Comparison of ENCODE assay signal across 15 cellular contexts in the genomic region with DNA sequence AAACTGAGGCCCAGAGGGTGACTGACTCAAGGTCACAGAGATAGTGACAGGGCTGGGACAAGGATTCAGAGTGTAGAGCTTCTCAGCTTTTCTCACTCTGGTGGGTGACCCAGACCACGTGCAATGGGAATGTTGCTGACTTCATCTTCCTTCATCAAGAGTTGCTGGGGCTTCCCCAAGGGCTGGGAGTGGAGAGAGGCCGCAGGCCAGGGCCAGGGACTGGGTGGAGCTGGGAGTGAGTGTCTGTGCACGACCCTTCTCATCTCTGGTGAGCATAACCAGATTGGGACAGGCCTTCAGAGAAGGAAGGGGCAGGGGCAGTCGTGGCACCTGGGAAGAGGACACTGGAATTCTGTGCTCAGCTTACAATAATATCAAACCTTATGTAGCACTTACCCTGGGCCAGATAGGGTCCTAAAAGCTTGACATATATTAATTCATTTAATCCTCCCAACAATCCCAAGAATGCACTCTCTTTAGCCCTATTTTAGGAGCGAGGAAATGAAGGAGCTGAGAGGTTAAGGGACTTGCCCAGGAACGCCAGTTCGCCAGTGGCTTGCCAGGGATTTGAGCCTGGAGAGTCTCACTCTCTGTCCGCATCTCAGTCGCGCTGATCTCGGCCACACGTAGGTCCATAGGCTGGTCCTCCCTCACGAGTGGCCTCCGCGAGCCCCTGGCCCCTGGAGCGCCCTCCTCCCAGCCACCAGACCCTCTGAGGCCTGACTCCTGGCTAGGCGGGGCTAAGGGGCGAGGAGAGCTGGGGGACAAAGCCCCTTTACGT. TPM values are rescaled to one million over a fixed set of nuclear protein-coding genes. Genes with fewer than 3 reads are reported as not detected.
DNase-seq lines count a peak whose midpoint lies in the region; ATAC-seq, FAIRE-seq and TF ChIP-seq lines count a peak whose summit lies in the region.
"Had no signal": no experiment of that assay in that cellular context is flagged by ENCODE, and none has a peak within 500 bp of the region (broad histone marks: within the 10 kb centered on the region; RNA-seq: fewer than 3 reads in every experiment).

No MANE protein-coding gene starts in this region.

- DNase-seq in K562 (ENCODE audit: extremely low read depth in 1 of 4, low spot score in 3 of 4) (no peak), GM10248 (ENCODE audit: extremely low spot score) (no peak), NCI-H2227 (lab: John Stamatoyannopoulos, UW; ENCODE audit: unreplicated experiment) (no peak)
- DNase-seq in activated naive CD4-positive, alpha-beta T cell treated with Interleukin-2 at 50 U/mL for 16 hours: no peak
- DNase-seq: activated CD4-positive, alpha-beta T cell treated with anti-CD3 and anti-CD28 coated beads, Interleukin-2, amount 50 U/mL, for 4 hours; activated gamma-delta T cell treated with Interleukin-2 at 50 U/mL for 16 hours; CD4-positive, CD25-positive, alpha-beta regulatory T cell; gastrocnemius medialis; NCI-H187 treated with DMSO at 0.1 percent for 48 hours had no signal

- H3K27ac ChIP-seq in K562 (ENCODE audit: extremely low read depth, low read depth, low read length): no peak overlapping the region
- H3K27ac ChIP-seq in parathyroid adenoma: no peak overlapping the region
- H3K27ac ChIP-seq: gastrocnemius medialis, skin epidermis had no signal

- TF ChIP-seq RAD21 in K562 (CRISPR knock-in tag; conservative IDR thresholded peaks at IDR 0.05 in 1 of 2, IDR thresholded peaks at IDR 0.05 in 1 of 2): no peak

- H3K27me3 ChIP-seq in K562 (ENCODE audit: control insufficient read depth in 2 of 2, insufficient read depth in 2 of 2, low read length in 2 of 2) (no peaks in the 10 kb centered on the region), iPS-15b (ENCODE audit: control insufficient read depth, insufficient read depth, low read length) (peaks cover 13% of the 10 kb centered on the region), parathyroid adenoma (ENCODE audit: control insufficient read depth, insufficient read depth, low read length) (no peaks in the 10 kb centered on the region)

- peak overlapping the region in 1 of 2 experiments; percentile 19; a peak in 2 of 4 replicates for H3K9ac ChIP-seq in K562 (ENCODE audit: insufficient read depth in 1 of 2, low read depth in 2 of 2, low read length in 2 of 2)
- H3K9ac ChIP-seq in iPS-15b (ENCODE audit: low read depth, low read length): peak overlapping the region; percentile 9
- H3K9ac ChIP-seq in parathyroid adenoma: no peak overlapping the region

- H3K9me1 ChIP-seq in K562 (ENCODE audit: control insufficient read depth, insufficient read depth, low read length): no peaks in the 10 kb centered on the region

- POLR2A ChIA-PET in K562 (lab: Yijun Ruan, JAX) (interaction anchor here (0.6 to 1.9 kb wide), 4 partner anchors 13 to 870 kb away, joined by 3 to 6 read pairs (median 4); no protein-coding TSS in a partner anchor), GM10248 (lab: Yijun Ruan, JAX) (no interaction called here)

- FAIRE-seq in G401.6 (lab: Jason Lieb, UNC) (peak; percentile 98), K562 (lab: Jason Lieb, UNC) (no peak)

- ATAC-seq in K562 (no peak), GM21381 (IDR thresholded peaks at IDR 0.05; ENCODE audit: unreplicated experiment) (no peak)
- ATAC-seq: gastrocnemius medialis had no signal

- no peaks in the 10 kb centered on the region for H3K36me3 ChIP-seq in K562 (ENCODE audit: control insufficient read depth, insufficient read depth, low read length)
- H3K36me3 ChIP-seq in iPS-15b (ENCODE audit: control insufficient read depth, insufficient read depth, low read length): no peaks in the 10 kb centered on the region
- H3K36me3 ChIP-seq in parathyroid adenoma (ENCODE audit: control insufficient read depth, insufficient read depth, low read length): no peaks in the 10 kb centered on the region
- H3K36me3 ChIP-seq: gastrocnemius medialis, HAP-1 had no signal

- H3K4me1 ChIP-seq in K562 (replicated peaks in 1 of 2; ENCODE audit: control insufficient read depth in 2 of 2, insufficient read depth in 2 of 2, low read length in 2 of 2) (peaks cover 0 to 8% of the 10 kb centered on the region in 2 experiments; a peak in 1 of 5 replicates), iPS-15b (ENCODE audit: control insufficient read depth, insufficient read depth, low read length) (peaks cover 5% of the 10 kb centered on the region), parathyroid adenoma (no peaks in the 10 kb centered on the region)
- H3K4me1 ChIP-seq: gastrocnemius medialis had no signal

- H2AFZ ChIP-seq in K562 (ENCODE audit: low read depth, low read length) (peak overlapping the region; percentile 50), parathyroid adenoma (peak overlapping the region; percentile 63)

- intact Hi-C loops in K562 (cut with micrococcal nuclease): no loop called here

- no peaks in the 10 kb centered on the region for H3K79me2 ChIP-seq in K562 (ENCODE audit: control insufficient read depth, insufficient read depth, low read length)
- H3K79me2 ChIP-seq in parathyroid adenoma: no peaks in the 10 kb centered on the region

- TF ChIP-seq POLR2A in K562 (conservative IDR thresholded peaks at IDR 0.05): no peak

- TF ChIP-seq CTCF in K562 (IDR thresholded peaks at IDR 0.05 in 2 of 3, conservative IDR thresholded peaks at IDR 0.05 in 1 of 3; ENCODE audit: insufficient read depth in 2 of 3, low read depth in 1 of 3, low read length in 3 of 3) (no peak), parathyroid adenoma (IDR thresholded peaks at IDR 0.05) (no peak), GM10248 (IDR thresholded peaks at IDR 0.05; ENCODE audit: control extremely low read depth, extremely low read depth, low read depth, missing control alignments) (no peak)

- no peaks in the 10 kb centered on the region for H4K20me1 ChIP-seq in K562 (replicated peaks; ENCODE audit: control insufficient read depth, insufficient read depth, low read length)

- in situ Hi-C loops in K562 (cut with MboI): no loop called here

- no peak overlapping the region for H3K4me2 ChIP-seq in K562 (ENCODE audit: insufficient read depth, low read length)
- peak overlapping the region; percentile 72 for H3K4me2 ChIP-seq in parathyroid adenoma (ENCODE audit: low read length)

- TF ChIP-seq EP300 in K562 (IDR thresholded peaks at IDR 0.05; ENCODE audit: low read length): no peak

- CTCF ChIA-PET in K562 (lab: Yijun Ruan, JAX; ENCODE audit: low intra/inter-chr PET ratio) (no interaction called here), GM10248 (lab: Yijun Ruan, JAX) (interaction anchor here (1.3 to 3.7 kb wide), 3 partner anchors 16 to 84 kb away, joined by 3 to 18 read pairs (median 4); no protein-coding TSS in a partner anchor)

- BruUV-seq in K562 (replicated peaks; lab: Mats Ljungman, UMichigan): no TSS peak

- 70% methylated on average over 19 of the region's 19 CpGs for WGBS in K562 (ENCODE audit: insufficient coverage, low coverage, missing lambda C conversion rate)

- H3K9me3 ChIP-seq in K562 (replicated peaks; ENCODE audit: control insufficient read depth, insufficient read depth, low read depth, low read length): no peaks in the 10 kb centered on the region
- H3K9me3 ChIP-seq in iPS-15b (ENCODE audit: control insufficient read depth, insufficient read depth, low read length): no peaks in the 10 kb centered on the region
- H3K9me3 ChIP-seq in parathyroid adenoma (ENCODE audit: control insufficient read depth, low read length): no peaks in the 10 kb centered on the region
- H3K9me3 ChIP-seq: gastrocnemius medialis, HAP-1 had no signal

- H3K4me3 ChIP-seq in K562: no peak overlapping the region
- H3K4me3 ChIP-seq in iPS-15b (ENCODE audit: low read depth, low read length): peak overlapping the region; percentile 42
- no peak overlapping the region for H3K4me3 ChIP-seq in parathyroid adenoma (ENCODE audit: low read depth, low read length)
- H3K4me3 ChIP-seq: HAP-1, skin epidermis had no signal

RNA-seq across cellular contexts. Expression of gene KRT18, which starts 15.8 kb away (rescaled TPM):
- 104 and 217 TPM in 2 replicates for total RNA-seq in K562 (2011; cell fraction: chromatin; rRNA removed; ENCODE audit: low replicate concordance)
- total RNA-seq in K562 (2011; cell fraction: nucleolus; rRNA removed): 123 and 155 TPM in 2 replicates
- total RNA-seq in K562 (2011; cell fraction: nucleoplasm; rRNA removed): 141 and 184 TPM in 2 replicates
- 486 and 561 TPM in 2 replicates for total RNA-seq in K562 (2014; rRNA removed)
- total RNA-seq in K562 (2014; rRNA removed; fragmentation: Illumina TruSeq; extraction: Trizol): 206 and 246 TPM in 2 replicates
- total RNA-seq in K562 (2015; rRNA removed; fragmentation: Illumina TruSeq; extraction: Trizol): 279 and 281 TPM in 2 replicates
- total RNA-seq in K562 (2021): 332 and 346 TPM in 2 replicates
- 349 and 358 TPM in 2 replicates for polyA plus RNA-seq in K562 (2011; rRNA removed)
- polyA plus RNA-seq in K562 (2011; cell fraction: cytosol; rRNA removed): 448 and 603 TPM in 2 replicates
- 384 and 542 TPM in 2 replicates for polyA plus RNA-seq in K562 (2011; cell fraction: nucleus; rRNA removed)
- 369 and 519 TPM in 2 replicates for polyA plus RNA-seq in K562 (2012)
- polyA plus RNA-seq in K562 (2014; fragmentation: Illumina TruSeq; extraction: Trizol): 323 and 346 TPM in 2 replicates
- polyA plus RNA-seq in K562 (2014; fragmentation: Nextera tagmentation; extraction: Ambion mirVana): 10 to 100 TPM; 26.3 to 34.2 TPM
- polyA plus RNA-seq in K562 (2014; rRNA removed): 231 and 235 TPM in 2 replicates
- polyA minus RNA-seq in K562 (2011; rRNA and poly(A)+ RNA removed): 306 and 320 TPM in 2 replicates
- polyA minus RNA-seq in K562 (2011; cell fraction: cytosol; rRNA and poly(A)+ RNA removed): 439 and 476 TPM in 2 replicates
- 86.2 and 137 TPM in 2 replicates for polyA minus RNA-seq in K562 (2011; cell fraction: nucleus; rRNA and poly(A)+ RNA removed)

RNA-seq across cellular contexts. Expression of gene EIF4B, which starts 41.5 kb away (rescaled TPM):
- 260 and 374 TPM in 2 replicates for total RNA-seq in K562 (2011; cell fraction: chromatin; rRNA removed; ENCODE audit: low replicate concordance)
- total RNA-seq in K562 (2011; cell fraction: nucleolus; rRNA removed): 137 and 149 TPM in 2 replicates
- total RNA-seq in K562 (2011; cell fraction: nucleoplasm; rRNA removed): 211 and 264 TPM in 2 replicates
- 617 and 636 TPM in 2 replicates for total RNA-seq in K562 (2014; rRNA removed)
- total RNA-seq in K562 (2014; rRNA removed; fragmentation: Illumina TruSeq; extraction: Trizol): 669 and 710 TPM in 2 replicates
- 624 and 636 TPM in 2 replicates for total RNA-seq in K562 (2015; rRNA removed; fragmentation: Illumina TruSeq; extraction: Trizol)
- 535 and 617 TPM in 2 replicates for total RNA-seq in K562 (2021)
- 489 and 497 TPM in 2 replicates for polyA plus RNA-seq in K562 (2011; rRNA removed)
- 278 and 542 TPM in 2 replicates for polyA plus RNA-seq in K562 (2011; cell fraction: cytosol; rRNA removed)
- 180 and 236 TPM in 2 replicates for polyA plus RNA-seq in K562 (2011; cell fraction: nucleus; rRNA removed)
- 383 and 523 TPM in 2 replicates for polyA plus RNA-seq in K562 (2012)
- polyA plus RNA-seq in K562 (2014; fragmentation: Illumina TruSeq; extraction: Trizol): 552 and 578 TPM in 2 replicates
- 100 to 1,000 TPM; 138 to 150 TPM for polyA plus RNA-seq in K562 (2014; fragmentation: Nextera tagmentation; extraction: Ambion mirVana)
- polyA plus RNA-seq in K562 (2014; rRNA removed): 312 and 317 TPM in 2 replicates
- 1,377 and 1,493 TPM in 2 replicates for polyA minus RNA-seq in K562 (2011; rRNA and poly(A)+ RNA removed)
- 466 and 538 TPM in 2 replicates for polyA minus RNA-seq in K562 (2011; cell fraction: cytosol; rRNA and poly(A)+ RNA removed)
- 102 and 253 TPM in 2 replicates for polyA minus RNA-seq in K562 (2011; cell fraction: nucleus; rRNA and poly(A)+ RNA removed)

RNA-seq across cellular contexts. Expression of gene KRT8, which starts 59.9 kb away (rescaled TPM):
- total RNA-seq in K562 (2011; cell fraction: chromatin; rRNA removed; ENCODE audit: low replicate concordance): 132 and 303 TPM in 2 replicates
- total RNA-seq in K562 (2011; cell fraction: nucleolus; rRNA removed): 225 and 301 TPM in 2 replicates
- 196 and 242 TPM in 2 replicates for total RNA-seq in K562 (2011; cell fraction: nucleoplasm; rRNA removed)
- total RNA-seq in K562 (2014; rRNA removed) (262 and 326 TPM in 2 replicates), K562 (2014; rRNA removed; fragmentation: Illumina TruSeq; extraction: Trizol) (157 and 159 TPM in 2 replicates), K562 (2015; rRNA removed; fragmentation: Illumina TruSeq; extraction: Trizol) (193 and 197 TPM in 2 replicates), K562 (2021) (364 and 392 TPM in 2 replicates)
- polyA plus RNA-seq in K562 (2011; rRNA removed) (616 and 661 TPM in 2 replicates), K562 (2014; fragmentation: Illumina TruSeq; extraction: Trizol) (260 and 315 TPM in 2 replicates), K562 (2014; fragmentation: Nextera tagmentation; extraction: Ambion mirVana) (10 to 100 TPM; 41.5 to 49.8 TPM), K562 (2014; rRNA removed) (388 and 435 TPM in 2 replicates)
- 730 and 1,428 TPM in 2 replicates for polyA plus RNA-seq in K562 (2011; cell fraction: cytosol; rRNA removed)
- 253 and 293 TPM in 2 replicates for polyA plus RNA-seq in K562 (2011; cell fraction: nucleus; rRNA removed)
- 420 and 432 TPM in 2 replicates for polyA plus RNA-seq in K562 (2012)
- polyA minus RNA-seq in K562 (2011; rRNA and poly(A)+ RNA removed): 930 and 1,077 TPM in 2 replicates
- polyA minus RNA-seq in K562 (2011; cell fraction: cytosol; rRNA and poly(A)+ RNA removed): 578 and 629 TPM in 2 replicates
- polyA minus RNA-seq in K562 (2011; cell fraction: nucleus; rRNA and poly(A)+ RNA removed): 134 and 183 TPM in 2 replicates
- total RNA-seq: CD4-positive, CD25-positive, alpha-beta regulatory T cell had no signal
